In the genomic region with DNA sequence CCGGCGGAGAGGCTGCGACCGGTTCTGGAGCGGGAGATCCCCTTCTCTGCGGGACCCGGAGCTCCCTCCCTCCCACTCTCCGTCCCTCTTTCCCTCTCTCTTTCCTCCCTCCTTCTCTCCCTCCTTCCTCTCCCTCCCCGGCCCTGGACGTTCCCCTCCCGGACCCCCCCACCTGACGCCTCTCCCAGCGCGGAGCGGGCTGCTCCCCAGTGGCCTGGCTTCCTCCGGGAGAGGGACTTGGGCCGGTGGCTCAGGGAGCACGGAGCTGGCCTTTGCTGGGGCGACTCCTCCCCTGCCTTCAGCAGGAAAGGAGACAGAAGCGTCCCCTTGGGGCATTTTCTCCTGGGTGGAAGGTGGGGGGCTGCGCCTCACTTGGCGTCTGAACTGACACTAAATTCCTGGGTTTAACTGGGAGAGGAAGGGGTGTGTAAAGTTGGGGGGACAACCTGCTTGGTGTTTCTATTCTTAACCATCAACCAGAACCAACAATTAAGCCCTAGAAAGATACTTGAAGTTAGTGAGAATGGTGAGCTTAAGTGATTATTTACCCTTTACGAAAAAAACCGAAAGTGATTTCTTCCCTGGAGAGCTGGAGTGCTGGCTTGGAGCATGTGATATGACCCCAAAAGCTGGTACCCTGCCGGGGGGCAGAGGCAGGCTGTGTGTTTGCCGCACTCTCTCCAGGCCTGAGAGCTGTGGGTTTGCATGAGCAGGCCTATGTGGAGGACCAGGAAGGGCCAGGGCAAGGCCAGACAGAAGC, we compare ENCODE assay signal across 8 cellular contexts. TPM values are rescaled to one million over a fixed set of nuclear protein-coding genes. Genes with fewer than 3 reads are reported as not detected.
DNase-seq lines count a peak whose midpoint lies in the region; ATAC-seq and TF ChIP-seq lines count a peak whose summit lies in the region.

No MANE protein-coding gene starts in this region.

- TF ChIP-seq CTCF in left ventricle myocardium inferior (IDR thresholded peaks at IDR 0.05; ENCODE audit: borderline replicate concordance), result no peak

- no peaks in the 10 kb centered on the region for H3K9me3 ChIP-seq in left ventricle myocardium inferior (replicated peaks)

- intact Hi-C loops in left ventricle myocardium inferior (cut with micrococcal nuclease) (no loop called here), posterior cingulate gyrus (cut with DNase I) (no loop called here)

- peak overlapping the region; percentile 64 for H3K4me3 ChIP-seq in left ventricle myocardium inferior
- peak overlapping the region in 6 of 7 experiments; percentile 5 to 52 (median 38) for H3K4me3 ChIP-seq in skin epidermis

- no peaks in the 10 kb centered on the region for H3K27me3 ChIP-seq in left ventricle myocardium inferior (ENCODE audit: low read depth)

- ATAC-seq in SK-N-SH treated with all-trans-retinoic acid at 6 μM for 48 hours, result peak; percentile 16
- ATAC-seq in HG02759 (IDR thresholded peaks at IDR 0.05; ENCODE audit: unreplicated experiment), result no peak

- no peaks in the 10 kb centered on the region for H3K36me3 ChIP-seq in left ventricle myocardium inferior

- H3K27ac ChIP-seq in left ventricle myocardium inferior (replicated peaks), result peak overlapping the region; percentile 50
- H3K27ac ChIP-seq in skin epidermis, result no peak overlapping the region

- DNase-seq in NCI-H1105 treated with DMSO at 0.1 percent for 48 hours (lab: John Stamatoyannopoulos, UW), result peak; percentile 8
- no peak for DNase-seq in NCI-H1105 (lab: John Stamatoyannopoulos, UW)
- DNase-seq in left ventricle myocardium inferior, result no peak
- no peak for DNase-seq in Ammon's horn (ENCODE audit: low spot score)
- DNase-seq in posterior cingulate gyrus, result no peak

- H3K4me1 ChIP-seq in left ventricle myocardium inferior, result peaks cover 20% of the 10 kb centered on the region

TF ChIP-seq in SK-N-SH treated with all-trans-retinoic acid at 6 μM for 48 hours, 23 proteins besides CTCF, POLR2A, EP300 and RAD21:
- TF ChIP-seq, protein P1, sequence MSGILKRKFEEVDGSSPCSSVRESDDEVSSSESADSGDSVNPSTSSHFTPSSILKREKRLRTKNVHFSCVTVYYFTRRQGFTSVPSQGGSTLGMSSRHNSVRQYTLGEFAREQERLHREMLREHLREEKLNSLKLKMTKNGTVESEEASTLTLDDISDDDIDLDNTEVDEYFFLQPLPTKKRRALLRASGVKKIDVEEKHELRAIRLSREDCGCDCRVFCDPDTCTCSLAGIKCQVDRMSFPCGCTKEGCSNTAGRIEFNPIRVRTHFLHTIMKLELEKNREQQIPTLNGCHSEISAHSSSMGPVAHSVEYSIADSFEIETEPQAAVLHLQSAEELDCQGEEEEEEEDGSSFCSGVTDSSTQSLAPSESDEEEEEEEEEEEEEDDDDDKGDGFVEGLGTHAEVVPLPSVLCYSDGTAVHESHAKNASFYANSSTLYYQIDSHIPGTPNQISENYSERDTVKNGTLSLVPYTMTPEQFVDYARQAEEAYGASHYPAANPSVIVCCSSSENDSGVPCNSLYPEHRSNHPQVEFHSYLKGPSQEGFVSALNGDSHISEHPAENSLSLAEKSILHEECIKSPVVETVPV (CRISPR knock-in tag; IDR thresholded peaks at IDR 0.05), result no peak
- TF ChIP-seq ZFP30 (CRISPR knock-in tag; IDR thresholded peaks at IDR 0.05) (no peak), ZC3H10 (CRISPR knock-in tag; IDR thresholded peaks at IDR 0.05) (no peak), PPARA (CRISPR knock-in tag; IDR thresholded peaks at IDR 0.05; ENCODE audit: borderline replicate concordance) (no peak)
- TF ChIP-seq, protein P2, sequence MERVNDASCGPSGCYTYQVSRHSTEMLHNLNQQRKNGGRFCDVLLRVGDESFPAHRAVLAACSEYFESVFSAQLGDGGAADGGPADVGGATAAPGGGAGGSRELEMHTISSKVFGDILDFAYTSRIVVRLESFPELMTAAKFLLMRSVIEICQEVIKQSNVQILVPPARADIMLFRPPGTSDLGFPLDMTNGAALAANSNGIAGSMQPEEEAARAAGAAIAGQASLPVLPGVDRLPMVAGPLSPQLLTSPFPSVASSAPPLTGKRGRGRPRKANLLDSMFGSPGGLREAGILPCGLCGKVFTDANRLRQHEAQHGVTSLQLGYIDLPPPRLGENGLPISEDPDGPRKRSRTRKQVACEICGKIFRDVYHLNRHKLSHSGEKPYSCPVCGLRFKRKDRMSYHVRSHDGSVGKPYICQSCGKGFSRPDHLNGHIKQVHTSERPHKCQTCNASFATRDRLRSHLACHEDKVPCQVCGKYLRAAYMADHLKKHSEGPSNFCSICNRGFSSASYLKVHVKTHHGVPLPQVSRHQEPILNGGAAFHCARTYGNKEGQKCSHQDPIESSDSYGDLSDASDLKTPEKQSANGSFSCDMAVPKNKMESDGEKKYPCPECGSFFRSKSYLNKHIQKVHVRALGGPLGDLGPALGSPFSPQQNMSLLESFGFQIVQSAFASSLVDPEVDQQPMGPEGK (CRISPR knock-in tag; IDR thresholded peaks at IDR 0.05; ENCODE audit: borderline replicate concordance), result peak; percentile 36; the same call in 1 of the 2 replicates
TF ChIP-seq in SK-N-SH treated with all-trans-retinoic acid at 6 μM for 48 hours: peak in this region for 1.

RNA-seq across cellular contexts. Expression of a gene that starts 0.8 kb away (rescaled TPM):
- total RNA-seq in left ventricle myocardium inferior, result 1.2 TPM

RNA-seq across cellular contexts. Expression of a gene that starts 12.6 kb away (rescaled TPM):
- 2.4 TPM for total RNA-seq in left ventricle myocardium inferior

RNA-seq across cellular contexts. Expression of a gene that starts 44.3 kb away (rescaled TPM):
- 82.6 TPM for total RNA-seq in left ventricle myocardium inferior
